In genomic region chr7:65731562-65732035, GRCh38 we compare ENCODE assay signal across 2 cellular contexts.
TF ChIP-seq lines count a peak whose summit lies in the region.

No MANE protein-coding gene starts in this region.

TF ChIP-seq in neural cell, 6 proteins besides CTCF, POLR2A, EP300 and RAD21 (continued from another document):
- TF ChIP-seq SMC3 (conservative IDR thresholded peaks at IDR 0.05; ENCODE audit: poor library complexity): no peak

TF ChIP-seq in SK-N-SH, 30 proteins besides CTCF, POLR2A, EP300 and RAD21 (continued from another document):
- TF ChIP-seq USF1 (IDR thresholded peaks at IDR 0.05; ENCODE audit: borderline replicate concordance, low read depth): no peak
- TF ChIP-seq GATA2 (CRISPR knock-in tag; IDR thresholded peaks at IDR 0.05): no peak
